Comparison of ENCODE assay signal across 1 cellular context in genomic region chr17:7083592-7083991, GRCh38.
TF ChIP-seq lines count a peak whose summit lies in the region.

No MANE protein-coding gene starts in this region.

TF ChIP-seq in A549, 52 proteins besides CTCF, POLR2A, EP300 and RAD21:
- TF ChIP-seq, protein P1, sequence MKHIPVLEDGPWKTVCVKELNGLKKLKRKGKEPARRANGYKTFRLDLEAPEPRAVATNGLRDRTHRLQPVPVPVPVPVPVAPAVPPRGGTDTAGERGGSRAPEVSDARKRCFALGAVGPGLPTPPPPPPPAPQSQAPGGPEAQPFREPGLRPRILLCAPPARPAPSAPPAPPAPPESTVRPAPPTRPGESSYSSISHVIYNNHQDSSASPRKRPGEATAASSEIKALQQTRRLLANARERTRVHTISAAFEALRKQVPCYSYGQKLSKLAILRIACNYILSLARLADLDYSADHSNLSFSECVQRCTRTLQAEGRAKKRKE (CRISPR knock-in tag; IDR thresholded peaks at IDR 0.05; ENCODE audit: low read depth), result no peak
- TF ChIP-seq ESRRA (IDR thresholded peaks at IDR 0.05; ENCODE audit: borderline replicate concordance, low read length) (no peak), KDM1A (IDR thresholded peaks at IDR 0.05; ENCODE audit: low read depth) (no peak), JUN (IDR thresholded peaks at IDR 0.05) (no peak)
TF ChIP-seq in A549: peak in this region for 0.
